ENCODE assay signal across 10 cellular contexts in the genomic region with DNA sequence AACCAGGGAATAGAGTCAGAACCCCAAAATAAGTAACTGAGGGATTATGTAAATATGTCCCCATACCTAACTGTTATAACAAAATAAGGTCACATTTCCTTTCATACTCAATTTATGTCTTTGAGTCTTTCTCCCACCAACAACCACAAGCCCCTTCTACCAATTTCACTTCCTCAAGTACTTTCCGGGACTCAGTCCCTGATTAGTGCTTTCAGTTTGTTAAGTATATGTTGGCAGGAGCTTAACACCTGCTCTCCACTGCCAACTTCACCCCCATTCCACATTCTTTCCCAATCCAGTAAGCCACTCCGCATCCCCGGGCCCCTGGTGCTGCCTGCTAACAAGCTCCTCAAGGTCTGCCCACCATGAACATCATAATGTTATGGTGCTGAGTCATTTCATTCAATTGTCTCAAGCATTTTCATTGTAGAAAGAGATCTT.
A peak's percentile ranks its signal among the peaks of the same experiment; 100 is the strongest.
DNase-seq lines count a peak whose midpoint lies in the region; ATAC-seq and TF ChIP-seq lines count a peak whose summit lies in the region.
"Had no signal": no experiment of that assay in that cellular context is flagged by ENCODE, and none has a peak within 500 bp of the region (broad histone marks: within the 10 kb centered on the region; RNA-seq: fewer than 3 reads in every experiment).

No MANE protein-coding gene starts in this region.

- no peaks in the 10 kb centered on the region for H3K4me1 ChIP-seq in A673 (ENCODE audit: insufficient read depth, low read length, poor library complexity, severe bottlenecking)

- BruUV-seq in A673 (replicated peaks; lab: Mats Ljungman, UMichigan) = no TSS peak

- H3K9me3 ChIP-seq in A673 (ENCODE audit: low read depth, low read length, poor library complexity, severe bottlenecking) = peaks cover 8% of the 10 kb centered on the region

- CTCF ChIA-PET in A673 (lab: Charles Lee) = no interaction called here

- POLR2A ChIA-PET in A673 (lab: Charles Lee; ENCODE audit: low non-redundant PET) = no interaction called here

- intact Hi-C loops in A673 (cut with micrococcal nuclease; ENCODE audit: unreplicated experiment) = no loop called here

- ATAC-seq in GM19328 (IDR thresholded peaks at IDR 0.05; ENCODE audit: unreplicated experiment) (peak; percentile 96), HG03025 (IDR thresholded peaks at IDR 0.05; ENCODE audit: low FRiP score, unreplicated experiment) (peak; percentile 98)

- H3K27me3 ChIP-seq in A673 (replicated peaks; ENCODE audit: insufficient read depth, low read depth, low read length, poor library complexity) = no peaks in the 10 kb centered on the region

- H3K4me3 ChIP-seq in A673 (ENCODE audit: low read depth, low read length, poor library complexity, severe bottlenecking) = no peak overlapping the region

- TF ChIP-seq CTCF in A673 (conservative IDR thresholded peaks at IDR 0.05; ENCODE audit: low read depth, low read length) = no peak

- H3K27ac ChIP-seq in A673 (ENCODE audit: low read depth, low read length, poor library complexity, severe bottlenecking) = no peak overlapping the region

- DNase-seq in A673 (ENCODE audit: low spot score) = peak; percentile 10
- peak; percentile 69 for DNase-seq in NOMO-1 treated with dmso at 0.1 percent for 144 hours (lab: John Stamatoyannopoulos, UW; ENCODE audit: unreplicated experiment)
- no peak for DNase-seq in stimulated activated CD4-positive, alpha-beta T cell treated with anti-CD3 and anti-CD28 coated beads, Interleukin-15, amount 100 ng/mL, for 24 hours
- DNase-seq in AML-193 (lab: John Stamatoyannopoulos, UW) = no peak
- no peak for DNase-seq in dedifferentiated amniotic fluid mesenchymal stem cell (ENCODE audit: extremely low spot score)
- no peak for DNase-seq in NCI-H510A (lab: John Stamatoyannopoulos, UW)
- DNase-seq: activated CD4-positive, alpha-beta T cell treated with anti-CD3 and anti-CD28 coated beads, Interleukin-2, amount 50 U/mL, for 4 hours; NCI-H345 had no signal

- H3K36me3 ChIP-seq in A673 (ENCODE audit: insufficient read depth, low read length, poor library complexity, severe bottlenecking) = no peaks in the 10 kb centered on the region

Comparison
In these comparisons a context has a peak if more than half of its experiments do, and no peak if none do; other contexts are left out.
1. DNase-seq: peak in A673 (single experiment) and NOMO-1 treated with dmso at 0.1 percent for 144 hours (single experiment); none in stimulated activated CD4-positive, alpha-beta T cell treated with anti-CD3 and anti-CD28 coated beads, Interleukin-15, amount 100 ng/mL, for 24 hours (single experiment), AML-193 (0 of 2), dedifferentiated amniotic fluid mesenchymal stem cell (single experiment) and NCI-H510A (single experiment).